In the genomic region with DNA sequence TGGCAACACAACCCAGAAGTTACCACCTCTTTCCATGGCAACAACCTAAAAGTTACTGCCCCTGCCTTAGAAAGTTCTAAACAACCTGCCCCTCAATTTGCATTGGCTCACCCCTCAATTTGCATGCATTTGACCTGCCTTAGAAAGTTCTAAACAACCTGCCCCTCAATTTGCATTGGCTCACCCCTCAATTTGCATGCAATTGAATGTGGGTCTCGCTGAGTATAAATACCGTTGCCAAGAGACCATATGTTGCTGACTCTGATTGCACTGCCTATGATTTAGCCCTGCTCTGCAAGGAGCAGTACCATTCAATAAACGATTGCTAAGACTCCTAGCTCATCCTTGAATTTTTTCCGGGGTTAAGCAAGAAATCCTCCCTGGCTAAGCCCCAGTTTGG, we compare ENCODE assay signal across 1 cellular context.
TF ChIP-seq lines count a peak whose summit lies in the region.

No MANE protein-coding gene starts in this region.

TF ChIP-seq in GM23338, 12 proteins besides CTCF, POLR2A, EP300 and RAD21 (continued from another document):
- TF ChIP-seq, protein P1, sequence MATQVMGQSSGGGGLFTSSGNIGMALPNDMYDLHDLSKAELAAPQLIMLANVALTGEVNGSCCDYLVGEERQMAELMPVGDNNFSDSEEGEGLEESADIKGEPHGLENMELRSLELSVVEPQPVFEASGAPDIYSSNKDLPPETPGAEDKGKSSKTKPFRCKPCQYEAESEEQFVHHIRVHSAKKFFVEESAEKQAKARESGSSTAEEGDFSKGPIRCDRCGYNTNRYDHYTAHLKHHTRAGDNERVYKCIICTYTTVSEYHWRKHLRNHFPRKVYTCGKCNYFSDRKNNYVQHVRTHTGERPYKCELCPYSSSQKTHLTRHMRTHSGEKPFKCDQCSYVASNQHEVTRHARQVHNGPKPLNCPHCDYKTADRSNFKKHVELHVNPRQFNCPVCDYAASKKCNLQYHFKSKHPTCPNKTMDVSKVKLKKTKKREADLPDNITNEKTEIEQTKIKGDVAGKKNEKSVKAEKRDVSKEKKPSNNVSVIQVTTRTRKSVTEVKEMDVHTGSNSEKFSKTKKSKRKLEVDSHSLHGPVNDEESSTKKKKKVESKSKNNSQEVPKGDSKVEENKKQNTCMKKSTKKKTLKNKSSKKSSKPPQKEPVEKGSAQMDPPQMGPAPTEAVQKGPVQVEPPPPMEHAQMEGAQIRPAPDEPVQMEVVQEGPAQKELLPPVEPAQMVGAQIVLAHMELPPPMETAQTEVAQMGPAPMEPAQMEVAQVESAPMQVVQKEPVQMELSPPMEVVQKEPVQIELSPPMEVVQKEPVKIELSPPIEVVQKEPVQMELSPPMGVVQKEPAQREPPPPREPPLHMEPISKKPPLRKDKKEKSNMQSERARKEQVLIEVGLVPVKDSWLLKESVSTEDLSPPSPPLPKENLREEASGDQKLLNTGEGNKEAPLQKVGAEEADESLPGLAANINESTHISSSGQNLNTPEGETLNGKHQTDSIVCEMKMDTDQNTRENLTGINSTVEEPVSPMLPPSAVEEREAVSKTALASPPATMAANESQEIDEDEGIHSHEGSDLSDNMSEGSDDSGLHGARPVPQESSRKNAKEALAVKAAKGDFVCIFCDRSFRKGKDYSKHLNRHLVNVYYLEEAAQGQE (IDR thresholded peaks at IDR 0.05; ENCODE audit: unreplicated experiment): no peak
- TF ChIP-seq ZNF114 (CRISPR knock-in tag; IDR thresholded peaks at IDR 0.05) (no peak), EZH2 (IDR thresholded peaks at IDR 0.05; ENCODE audit: low read depth, unreplicated experiment) (no peak), JUNB (IDR thresholded peaks at IDR 0.05; ENCODE audit: unreplicated experiment) (no peak)
- TF ChIP-seq, protein P2, sequence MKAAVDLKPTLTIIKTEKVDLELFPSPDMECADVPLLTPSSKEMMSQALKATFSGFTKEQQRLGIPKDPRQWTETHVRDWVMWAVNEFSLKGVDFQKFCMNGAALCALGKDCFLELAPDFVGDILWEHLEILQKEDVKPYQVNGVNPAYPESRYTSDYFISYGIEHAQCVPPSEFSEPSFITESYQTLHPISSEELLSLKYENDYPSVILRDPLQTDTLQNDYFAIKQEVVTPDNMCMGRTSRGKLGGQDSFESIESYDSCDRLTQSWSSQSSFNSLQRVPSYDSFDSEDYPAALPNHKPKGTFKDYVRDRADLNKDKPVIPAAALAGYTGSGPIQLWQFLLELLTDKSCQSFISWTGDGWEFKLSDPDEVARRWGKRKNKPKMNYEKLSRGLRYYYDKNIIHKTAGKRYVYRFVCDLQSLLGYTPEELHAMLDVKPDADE (IDR thresholded peaks at IDR 0.05): no peak
TF ChIP-seq in GM23338: peak in this region for 0.
